In genomic region chr2:237134321-237134720, GRCh38 we compare ENCODE assay signal across 16 cellular contexts. TPM values are rescaled to one million over a fixed set of nuclear protein-coding genes. Genes with fewer than 3 reads are reported as not detected.
DNase-seq lines count a peak whose midpoint lies in the region; ATAC-seq and TF ChIP-seq lines count a peak whose summit lies in the region.
"Had no signal": no experiment of that assay in that cellular context is flagged by ENCODE, and none has a peak within 500 bp of the region (broad histone marks: within the 10 kb centered on the region; RNA-seq: fewer than 3 reads in every experiment).

No MANE protein-coding gene starts in this region.

- BruUV-seq in mammary epithelial cell (replicated peaks; lab: Mats Ljungman, UMichigan), result no TSS peak

- H3K4me1 Mint-ChIP-seq in GM23338 (no peaks in the 10 kb centered on the region), WTC11 (no peaks in the 10 kb centered on the region)
- H3K4me1 Mint-ChIP-seq in stimulated activated naive B cell treated with anti-CD40 and anti-IgM and Interleukin-4, amounts not matched to agents 10 μg/mL and 1 μg/mL and 100 μg/mL, for 72 hours, result no peaks in the 10 kb centered on the region

- H3K27ac ChIP-seq in GM23338 (ENCODE audit: low read depth) (no peak overlapping the region), gastrocnemius medialis (peak overlapping the region; percentile 2 to 34 (median 23)), mammary epithelial cell (ENCODE audit: insufficient read depth, low read depth, low read length) (no peak overlapping the region), ovary (no peak overlapping the region)

- H3K4me1 ChIP-seq in GM23338 (ENCODE audit: insufficient read depth), result no peaks in the 10 kb centered on the region
- peaks cover 0 to 5% of the 10 kb centered on the region in 2 donors for H3K4me1 ChIP-seq in gastrocnemius medialis
- H3K4me1 ChIP-seq in mammary epithelial cell (ENCODE audit: insufficient read depth, low read length), result no peaks in the 10 kb centered on the region
- no peaks in the 10 kb centered on the region for H3K4me1 ChIP-seq in ovary (ENCODE audit: insufficient read depth)
- H3K4me1 ChIP-seq: BE2C, HAP-1 had no signal

- intact Hi-C loops in gastrocnemius medialis (cut with DNase I; ENCODE audit: low total_unique reads) (no loop called here), mammary epithelial cell (cut with micrococcal nuclease) (no loop called here), ovary (cut with DNase I) (no loop called here)

- no peaks in the 10 kb centered on the region for H3K9me3 ChIP-seq in gastrocnemius medialis
- no peaks in the 10 kb centered on the region for H3K9me3 ChIP-seq in mammary epithelial cell (replicated peaks; ENCODE audit: insufficient read depth, low read length)
- no peaks in the 10 kb centered on the region for H3K9me3 ChIP-seq in ovary
- H3K9me3 ChIP-seq: HAP-1 had no signal

- H3F3A ChIP-seq in GM23338 (replicated peaks; ENCODE audit: low read depth), result 0 out of 2 replicates have a peak, but pooled peaks cover 5% of the 10 kb centered on the region

- WGBS in mammary epithelial cell (ENCODE audit: low coverage, missing lambda C conversion rate), result 94% methylated on average over 2 of the region's 2 CpGs
- 53 to 84% (median 74%) methylated on average over 2 of the region's 2 CpGs for WGBS in ovary, 3 donors

- H2AFZ ChIP-seq in GM23338 (no peak overlapping the region), mammary epithelial cell (ENCODE audit: low read depth, low read length) (no peak overlapping the region)

- H3K4me3 Mint-ChIP-seq in GM23338 (no peak overlapping the region), WTC11 (no peak overlapping the region)
- no peak overlapping the region for H3K4me3 Mint-ChIP-seq in stimulated activated naive B cell treated with anti-CD40 and anti-IgM and Interleukin-4, amounts not matched to agents 10 μg/mL and 1 μg/mL and 100 μg/mL, for 72 hours
- H3K4me3 Mint-ChIP-seq: CD4-positive, alpha-beta T cell had no signal

- no peak for TF ChIP-seq EP300 in ovary (IDR thresholded peaks at IDR 0.05)

- no peak overlapping the region for H3K27ac Mint-ChIP-seq in GM23338
- no peak overlapping the region for H3K27ac Mint-ChIP-seq in WTC11
- no peak overlapping the region for H3K27ac Mint-ChIP-seq in stimulated activated naive B cell treated with anti-CD40 and anti-IgM and Interleukin-4, amounts not matched to agents 10 μg/mL and 1 μg/mL and 100 μg/mL, for 72 hours
- H3K27ac Mint-ChIP-seq: CD4-positive, alpha-beta T cell had no signal

- H3K36me3 ChIP-seq in GM23338 (ENCODE audit: insufficient read depth) (no peaks in the 10 kb centered on the region), gastrocnemius medialis (no peaks in the 10 kb centered on the region), mammary epithelial cell (ENCODE audit: insufficient read depth, low read length) (no peaks in the 10 kb centered on the region), ovary (no peaks in the 10 kb centered on the region)
- H3K36me3 ChIP-seq: BE2C, HAP-1 had no signal

- H3K9ac ChIP-seq in mammary epithelial cell (ENCODE audit: insufficient read depth, low read length), result no peak overlapping the region

- H3K79me2 ChIP-seq in GM23338 (replicated peaks; ENCODE audit: insufficient read depth) (no peaks in the 10 kb centered on the region), mammary epithelial cell (ENCODE audit: insufficient read depth, low read length) (no peaks in the 10 kb centered on the region)

- peaks cover 3% of the 10 kb centered on the region; the same call in 1 of the 3 replicates for H3K9me3 Mint-ChIP-seq in GM23338
- peaks cover 6% of the 10 kb centered on the region; the same call in 1 of the 2 replicates for H3K9me3 Mint-ChIP-seq in WTC11
- no peaks in the 10 kb centered on the region for H3K9me3 Mint-ChIP-seq in stimulated activated naive B cell treated with anti-CD40 and anti-IgM and Interleukin-4, amounts not matched to agents 10 μg/mL and 1 μg/mL and 100 μg/mL, for 72 hours
- H3K9me3 Mint-ChIP-seq: CD4-positive, alpha-beta T cell had no signal

- TF ChIP-seq POLR2A in gastrocnemius medialis (IDR thresholded peaks at IDR 0.05), result no peak
- no peak for TF ChIP-seq POLR2A in ovary (IDR thresholded peaks at IDR 0.05)

- CTCF ChIA-PET in WTC11 (lab: Charles Lee), result interaction anchor here (0.7 to 2.2 kb wide), 5 partner anchors 13 to 378 kb away, joined by 3 to 7 read pairs (median 4); no protein-coding TSS in a partner anchor
- CTCF ChIA-PET in mammary epithelial cell (lab: Charles Lee; ENCODE audit: low non-redundant PET), result no interaction called here

- H3K4me2 ChIP-seq in GM23338 (no peak overlapping the region), mammary epithelial cell (ENCODE audit: insufficient read depth, low read depth, low read length) (no peak overlapping the region)

- POLR2A ChIA-PET in WTC11 (lab: Charles Lee), result no interaction called here

- H3K9me2 ChIP-seq in GM23338 (ENCODE audit: insufficient read depth), result no peaks in the 10 kb centered on the region; the same call in 1 of the 2 replicates

- no peak for TF ChIP-seq CTCF in GM23338 (conservative IDR thresholded peaks at IDR 0.05; ENCODE audit: low read depth in 2 of 2)
- no peak for TF ChIP-seq CTCF in WTC11 (IDR thresholded peaks at IDR 0.05)
- TF ChIP-seq CTCF in gastrocnemius medialis (IDR thresholded peaks at IDR 0.05 in 4 of 5, conservative IDR thresholded peaks at IDR 0.05 in 1 of 5), result no peak
- no peak for TF ChIP-seq CTCF in mammary epithelial cell (conservative IDR thresholded peaks at IDR 0.05 in 1 of 2, IDR thresholded peaks at IDR 0.05 in 1 of 2; ENCODE audit: extremely low read depth in 1 of 2, insufficient read depth in 1 of 2, low read depth in 1 of 2, low read length in 2 of 2)
- no peak for TF ChIP-seq CTCF in ovary (IDR thresholded peaks at IDR 0.05)

- dilution Hi-C loops in mammary epithelial cell (cut with HindIII; ENCODE audit: low sequenced_read_pairs), result no loop called here

- ATAC-seq in GM23338 (peak; percentile 82), WTC11 (peak; percentile 54), gastrocnemius medialis (no peak)
- no peak for ATAC-seq in stimulated activated naive B cell treated with anti-CD40 and anti-IgM and Interleukin-4, amounts not matched to agents 10 μg/mL and 1 μg/mL and 100 μg/mL, for 72 hours (replicated peaks)

- H3K4me3 ChIP-seq in GM23338 (no peak overlapping the region), gastrocnemius medialis (no peak overlapping the region), mammary epithelial cell (replicated peaks in 1 of 3; ENCODE audit: insufficient read depth in 1 of 3, low read depth in 2 of 3, low read length in 3 of 3) (no peak overlapping the region), ovary (no peak overlapping the region)
- H3K4me3 ChIP-seq: HAP-1 had no signal

- no peaks in the 10 kb centered on the region for H3K36me3 Mint-ChIP-seq in GM23338 (ENCODE audit: low read depth)
- H3K36me3 Mint-ChIP-seq in WTC11, result no peaks in the 10 kb centered on the region
- H3K36me3 Mint-ChIP-seq in stimulated activated naive B cell treated with anti-CD40 and anti-IgM and Interleukin-4, amounts not matched to agents 10 μg/mL and 1 μg/mL and 100 μg/mL, for 72 hours, result no peaks in the 10 kb centered on the region

- no peaks in the 10 kb centered on the region for H3K27me3 ChIP-seq in GM23338 (ENCODE audit: insufficient read depth)
- no peaks in the 10 kb centered on the region for H3K27me3 ChIP-seq in gastrocnemius medialis
- no peaks in the 10 kb centered on the region for H3K27me3 ChIP-seq in mammary epithelial cell (ENCODE audit: insufficient read depth, low read length)
- no peaks in the 10 kb centered on the region for H3K27me3 ChIP-seq in ovary
- H3K27me3 ChIP-seq: BE2C had no signal

- no peaks in the 10 kb centered on the region for H3K27me3 Mint-ChIP-seq in GM23338 (ENCODE audit: insufficient read depth, low read depth, poor library complexity)
- H3K27me3 Mint-ChIP-seq in WTC11 (ENCODE audit: low read depth), result no peaks in the 10 kb centered on the region
- H3K27me3 Mint-ChIP-seq in stimulated activated naive B cell treated with anti-CD40 and anti-IgM and Interleukin-4, amounts not matched to agents 10 μg/mL and 1 μg/mL and 100 μg/mL, for 72 hours, result peaks cover 0 to 4% of the 10 kb centered on the region in 2 donors
- H3K27me3 Mint-ChIP-seq: CD4-positive, alpha-beta T cell had no signal

- H4K20me1 ChIP-seq in GM23338 (replicated peaks; ENCODE audit: insufficient read depth) (no peaks in the 10 kb centered on the region), mammary epithelial cell (ENCODE audit: insufficient read depth, low read length) (no peaks in the 10 kb centered on the region)

- DNase-seq in GM23338 (ENCODE audit: low spot score), result no peak
- DNase-seq in WTC11 (ENCODE audit: low spot score), result no peak
- DNase-seq in iPS-NIHi11 (ENCODE audit: low spot score), result peak; percentile 33
- DNase-seq in gastrocnemius medialis, result no peak
- no peak for DNase-seq in mammary epithelial cell
- DNase-seq in ovary, result no peak
- DNase-seq in stimulated activated naive B cell treated with anti-CD40 and anti-IgM and Interleukin-4, amounts not matched to agents 10 μg/mL and 1 μg/mL and 100 μg/mL, for 72 hours, result no peak
- no peak for DNase-seq in NCI-H2107 treated with DMSO at 0.1 percent for 48 hours (lab: John Stamatoyannopoulos, UW; ENCODE audit: unreplicated experiment)
- DNase-seq: 8988T; BE2C; Calu3; CD4-positive, alpha-beta T cell; NCI-H1105 treated with DMSO at 0.1 percent for 48 hours; NCI-H187 treated with DMSO at 0.1 percent for 48 hours; NCI-H748 treated with DMSO at 0.1 percent for 48 hours had no signal

- in situ Hi-C loops in gastrocnemius medialis (cut with MboI; ENCODE audit: low sequenced_read_pairs in 4 of 4) (no loop called here), mammary epithelial cell (cut with MboI; ENCODE audit: low sequenced_read_pairs in 2 of 2) (no loop called here)

TF ChIP-seq in WTC11, 78 proteins besides CTCF, POLR2A, EP300 and RAD21:
- TF ChIP-seq ZNF423 (CRISPR knock-in tag; IDR thresholded peaks at IDR 0.05), result 0 out of 2 replicates have a peak, but pooled peaks have one; percentile 11
- no peak for TF ChIP-seq MYBL2 (CRISPR knock-in tag; IDR thresholded peaks at IDR 0.05)

RNA-seq across cellular contexts. Expression of gene COPS8, which starts 48.6 kb away (rescaled TPM):
- total RNA-seq in GM23338 (2014; rRNA removed; shearing (Covaris generic)), result 130 and 143 TPM in 2 replicates
- 105 and 120 TPM in 2 replicates for polyA plus RNA-seq in GM23338 (2016; fragmentation: Nextera tagmentation; extraction: Ambion mirVana)
- total RNA-seq in WTC11 (2021), result 51.0 to 65.9 TPM (median 60.1 TPM) in 3 replicates
- 100 to 1,000 TPM; 353 to 709 (median 642) TPM for total RNA-seq in gastrocnemius medialis
- 100 to 1,000 TPM; 102 to 111 TPM for total RNA-seq in mammary epithelial cell
- polyA plus RNA-seq in mammary epithelial cell, result 113 TPM
- 88.4 TPM for polyA minus RNA-seq in mammary epithelial cell
- 10 to 100 TPM; 49.5 to 66.3 (median 56.6) TPM for total RNA-seq in ovary
- polyA plus RNA-seq in ovary, result 100 to 1,000 TPM in 1 of 2 donors, 10 to 100 TPM in 1; 43.9 to 116 TPM

Comparison
In these comparisons a context has a peak if more than half of its experiments do, and no peak if none do; other contexts are left out.
1. ATAC-seq: peak in GM23338 (single experiment) and WTC11 (single experiment); none in gastrocnemius medialis (0 of 2) and stimulated activated naive B cell treated with anti-CD40 and anti-IgM and Interleukin-4, amounts not matched to agents 10 μg/mL and 1 μg/mL and 100 μg/mL, for 72 hours (0 of 2).
2. H3K27ac ChIP-seq: peak in gastrocnemius medialis (4 of 4); none in GM23338 (single experiment), mammary epithelial cell (single experiment) and ovary (0 of 2).